In genomic region chr3:102178817-102179216, GRCh38 we compare ENCODE assay signal across 16 cellular contexts.
DNase-seq lines count a peak whose midpoint lies in the region; TF ChIP-seq lines count a peak whose summit lies in the region.
"Had no signal": no experiment of that assay in that cellular context is flagged by ENCODE, and none has a peak within 500 bp of the region (broad histone marks: within the 10 kb centered on the region; RNA-seq: fewer than 3 reads in every experiment).

No MANE protein-coding gene starts in this region.

- no peaks in the 10 kb centered on the region for H3K23me2 ChIP-seq in H9 (ENCODE audit: insufficient read length, low read depth, low read length, poor library complexity, severe bottlenecking)

- H3K23ac ChIP-seq in H9 (ENCODE audit: insufficient read length, low read depth, low read length) = no peak overlapping the region

- no peak overlapping the region for H3T11ph ChIP-seq in H9 (ENCODE audit: low read length)

- no peak overlapping the region for H3K4me2 ChIP-seq in H9 (ENCODE audit: insufficient read depth, insufficient read length, low read length)

- no peak overlapping the region for H3K9ac ChIP-seq in H9 (ENCODE audit: extremely low read depth, insufficient read length, low read length)

- H3K9me3 ChIP-seq in ascending aorta = no peaks in the 10 kb centered on the region
- H3K9me3 ChIP-seq in tibial nerve = no peaks in the 10 kb centered on the region
- no peaks in the 10 kb centered on the region for H3K9me3 ChIP-seq in H9 (ENCODE audit: control insufficient read depth, low read depth, low read length)

- no peak overlapping the region for H3K4ac ChIP-seq in H9 (ENCODE audit: low read depth, low read length)

- no peaks in the 10 kb centered on the region for H3K9me3 Mint-ChIP-seq in H9
- H3K9me3 Mint-ChIP-seq: CD8-positive, alpha-beta memory T cell; HFFc6; mesothelial cell of epicardium; stimulated activated naive B cell treated with anti-CD40 and anti-IgM and Interleukin-4, amounts not matched to agents 10 μg/mL and 1 μg/mL and 100 μg/mL, for 72 hours had no signal

- TF ChIP-seq EP300 in tibial nerve (IDR thresholded peaks at IDR 0.05) = no peak

- no peak overlapping the region for H3K56ac ChIP-seq in H9 (ENCODE audit: insufficient read length, low read depth, low read length)

- no peak overlapping the region for H2BK12ac ChIP-seq in H9 (ENCODE audit: insufficient read length, low read depth, low read length)

- H3K18ac ChIP-seq in H9 (ENCODE audit: insufficient read length, low read depth, low read length) = no peak overlapping the region

- peaks cover 3 to 46% of the 10 kb centered on the region in 2 donors for H3K4me1 ChIP-seq in ascending aorta
- peaks cover 0 to 43% (median 17%) of the 10 kb centered on the region in 4 donors for H3K4me1 ChIP-seq in tibial nerve
- peaks cover 3% of the 10 kb centered on the region for H3K4me1 ChIP-seq in H9 (ENCODE audit: insufficient read depth, low read length)

- no peaks in the 10 kb centered on the region for H3K36me3 ChIP-seq in ascending aorta
- H3K36me3 ChIP-seq in tibial nerve = no peaks in the 10 kb centered on the region

- peak; percentile 18 for DNase-seq in DMS53 (lab: John Stamatoyannopoulos, UW)
- no peak for DNase-seq in DMS53 treated with DMSO at 0.1 percent for 48 hours (lab: John Stamatoyannopoulos, UW; ENCODE audit: unreplicated experiment)
- DNase-seq in ascending aorta (ENCODE audit: low spot score in 2 of 2) = no peak
- DNase-seq in kidney tubule cell (ENCODE audit: low spot score) = peak; percentile 74
- no peak for DNase-seq in tibial nerve (ENCODE audit: low spot score in 2 of 2)
- no peak for DNase-seq in activated CD4-positive, CD25-positive, alpha-beta regulatory T cell (lab: John Stamatoyannopoulos, UW)
- DNase-seq in H9 = no peak
- DNase-seq in T-helper 2 cell = no peak
- DNase-seq: activated effector memory CD4-positive, alpha-beta T cell treated with Interleukin-2 at 50 U/mL for 16 hours; CD8-positive, alpha-beta memory T cell; GDM1; Karpas-422; NCI-H1694; stimulated activated naive B cell treated with anti-CD40 and anti-IgM and Interleukin-4, amounts not matched to agents 10 μg/mL and 1 μg/mL and 100 μg/mL, for 72 hours had no signal

- no peak overlapping the region for H3K27ac Mint-ChIP-seq in H9
- H3K27ac Mint-ChIP-seq: CD8-positive, alpha-beta memory T cell; stimulated activated naive B cell treated with anti-CD40 and anti-IgM and Interleukin-4, amounts not matched to agents 10 μg/mL and 1 μg/mL and 100 μg/mL, for 72 hours had no signal

- no peak overlapping the region for H2BK5ac ChIP-seq in H9 (ENCODE audit: insufficient read length, low read length)

- H3K36me3 Mint-ChIP-seq in H9 (ENCODE audit: insufficient read depth in 1 of 3, low read depth in 3 of 3) = no peaks in the 10 kb centered on the region
- H3K36me3 Mint-ChIP-seq: CD8-positive, alpha-beta memory T cell; mesothelial cell of epicardium; stimulated activated naive B cell treated with anti-CD40 and anti-IgM and Interleukin-4, amounts not matched to agents 10 μg/mL and 1 μg/mL and 100 μg/mL, for 72 hours had no signal

- H3K79me1 ChIP-seq in H9 (ENCODE audit: insufficient read depth, low read depth, low read length, poor library complexity, severe bottlenecking) = no peaks in the 10 kb centered on the region

- no peak overlapping the region for H2AK5ac ChIP-seq in H9 (ENCODE audit: insufficient read length, low read length)

- no peaks in the 10 kb centered on the region for H4K20me1 ChIP-seq in H9 (ENCODE audit: control insufficient read depth, insufficient read depth, insufficient read length)

- H3K27ac ChIP-seq in ascending aorta = peak overlapping the region; percentile 81 to 84
- peak overlapping the region; percentile 46 to 77 (median 64) for H3K27ac ChIP-seq in tibial nerve
- no peak overlapping the region for H3K27ac ChIP-seq in H9 (ENCODE audit: insufficient read length, low read depth, low read length)

- no peak overlapping the region for H2BK15ac ChIP-seq in H9 (ENCODE audit: low read depth, low read length)

- H4K5ac ChIP-seq in H9 (ENCODE audit: insufficient read length, low read depth, low read length) = no peak overlapping the region

- H3K4me1 Mint-ChIP-seq in H9 = peaks cover 9 to 16% of the 10 kb centered on the region in 2 experiments
- H3K4me1 Mint-ChIP-seq: CD8-positive, alpha-beta memory T cell had no signal

- no peaks in the 10 kb centered on the region for H3K79me2 ChIP-seq in H9 (ENCODE audit: insufficient read depth, low read length)

- no peaks in the 10 kb centered on the region for H3K27me3 Mint-ChIP-seq in H9 (ENCODE audit: low read depth)
- H3K27me3 Mint-ChIP-seq: stimulated activated naive B cell treated with anti-CD40 and anti-IgM and Interleukin-4, amounts not matched to agents 10 μg/mL and 1 μg/mL and 100 μg/mL, for 72 hours had no signal

- H3K4me3 Mint-ChIP-seq in H9 = no peak overlapping the region
- H3K4me3 Mint-ChIP-seq: CD8-positive, alpha-beta memory T cell; HFFc6 had no signal

- no peak overlapping the region for H2AFZ ChIP-seq in H9 (ENCODE audit: low read length)

- intact Hi-C loops in ascending aorta (cut with DNase I) = no loop called here

- no peak for TF ChIP-seq POLR2A in tibial nerve (IDR thresholded peaks at IDR 0.05)

- H4K91ac ChIP-seq in H9 (ENCODE audit: insufficient read length, low read depth, low read length) = no peak overlapping the region

- H2BK20ac ChIP-seq in H9 (ENCODE audit: low read depth, low read length, poor library complexity, severe bottlenecking) = no peak overlapping the region

- H4K8ac ChIP-seq in H9 (replicated peaks; ENCODE audit: insufficient read length, low read depth, low read length) = no peak overlapping the region

- H3K14ac ChIP-seq in H9 (ENCODE audit: insufficient read depth, low read length) = no peak overlapping the region

- TF ChIP-seq CTCF in ascending aorta (IDR thresholded peaks at IDR 0.05) = no peak
- no peak for TF ChIP-seq CTCF in tibial nerve (IDR thresholded peaks at IDR 0.05)
- no peak for TF ChIP-seq CTCF in H9 (conservative IDR thresholded peaks at IDR 0.05)

- H2BK120ac ChIP-seq in H9 (ENCODE audit: low read depth, low read length, poor library complexity, severe bottlenecking) = no peak overlapping the region

- H3K27me3 ChIP-seq in ascending aorta (no peaks in the 10 kb centered on the region), tibial nerve (no peaks in the 10 kb centered on the region), H9 (ENCODE audit: insufficient read depth, low read length) (no peaks in the 10 kb centered on the region)

- H3K4me3 ChIP-seq in ascending aorta (no peak overlapping the region), tibial nerve (no peak overlapping the region)

Comparison
In these comparisons a context has a peak if more than half of its experiments do, and no peak if none do; other contexts are left out.
1. DNase-seq: peak in DMS53 (single experiment) and kidney tubule cell (single experiment); none in DMS53 treated with DMSO at 0.1 percent for 48 hours (single experiment), ascending aorta (0 of 2), tibial nerve (0 of 2), activated CD4-positive, CD25-positive, alpha-beta regulatory T cell (0 of 4), H9 (single experiment) and T-helper 2 cell (0 of 5).